In genomic region chr17:27244481-27245223, GRCh38 we compare ENCODE assay signal across 8 cellular contexts.
DNase-seq lines count a peak whose midpoint lies in the region; ATAC-seq lines count a peak whose summit lies in the region.

No MANE protein-coding gene starts in this region.

- H3K27ac Mint-ChIP-seq in stimulated activated memory B cell treated with anti-CD40 and anti-IgM and Interleukin-4, amounts not matched to agents 10 μg/mL and 1 μg/mL and 100 μg/mL, for 72 hours, result no peak overlapping the region

- no peaks in the 10 kb centered on the region for H3K9me3 Mint-ChIP-seq in stimulated activated memory B cell treated with anti-CD40 and anti-IgM and Interleukin-4, amounts not matched to agents 10 μg/mL and 1 μg/mL and 100 μg/mL, for 72 hours

- DNase-seq in GM04504 (ENCODE audit: low read depth) (peak; percentile 89), SKM-1 treated with dmso at 0.1 percent for 144 hours (lab: John Stamatoyannopoulos, UW; ENCODE audit: unreplicated experiment) (peak; percentile 99), globus pallidus (ENCODE audit: low spot score) (peak; percentile 68), pons (ENCODE audit: low spot score) (peak; percentile 90), NAMALWA (ENCODE audit: low spot score) (no peak)
- no peak for DNase-seq in stimulated activated naive CD4-positive, alpha-beta T cell (lab: John Stamatoyannopoulos, UW)

- H3K4me1 Mint-ChIP-seq in stimulated activated memory B cell treated with anti-CD40 and anti-IgM and Interleukin-4, amounts not matched to agents 10 μg/mL and 1 μg/mL and 100 μg/mL, for 72 hours, result peaks cover 49% of the 10 kb centered on the region

- no peaks in the 10 kb centered on the region for H3K36me3 Mint-ChIP-seq in stimulated activated memory B cell treated with anti-CD40 and anti-IgM and Interleukin-4, amounts not matched to agents 10 μg/mL and 1 μg/mL and 100 μg/mL, for 72 hours

- no peak for ATAC-seq in stimulated activated memory B cell treated with anti-CD40 and anti-IgM and Interleukin-4, amounts not matched to agents 10 μg/mL and 1 μg/mL and 100 μg/mL, for 72 hours
- no peak for ATAC-seq in GM19324 (IDR thresholded peaks at IDR 0.05; ENCODE audit: low FRiP score, unreplicated experiment)

- H3K4me3 Mint-ChIP-seq in stimulated activated memory B cell treated with anti-CD40 and anti-IgM and Interleukin-4, amounts not matched to agents 10 μg/mL and 1 μg/mL and 100 μg/mL, for 72 hours, result no peak overlapping the region

- no peaks in the 10 kb centered on the region for H3K27me3 Mint-ChIP-seq in stimulated activated memory B cell treated with anti-CD40 and anti-IgM and Interleukin-4, amounts not matched to agents 10 μg/mL and 1 μg/mL and 100 μg/mL, for 72 hours

Comparison
In these comparisons a context has a peak if more than half of its experiments do, and no peak if none do; other contexts are left out.
1. DNase-seq: peak in GM04504 (single experiment), SKM-1 treated with dmso at 0.1 percent for 144 hours (single experiment), globus pallidus (single experiment) and pons (single experiment); none in stimulated activated naive CD4-positive, alpha-beta T cell (0 of 6) and NAMALWA (single experiment).